In genomic region chr1:239744851-239745250, GRCh38 we compare ENCODE assay signal across 17 cellular contexts.
A peak's percentile ranks its signal among the peaks of the same experiment; 100 is the strongest.
DNase-seq lines count a peak whose midpoint lies in the region; ATAC-seq and TF ChIP-seq lines count a peak whose summit lies in the region.
"Had no signal": no experiment of that assay in that cellular context is flagged by ENCODE, and none has a peak within 500 bp of the region (broad histone marks: within the 10 kb centered on the region; RNA-seq: fewer than 3 reads in every experiment).

No MANE protein-coding gene starts in this region.

- H3K4me1 Mint-ChIP-seq in activated naive CD4-positive, alpha-beta T cell treated with anti-CD3 and anti-CD28 coated beads, Interleukin-2, amount 50 U/mL, for 24 hours = peaks cover 7% of the 10 kb centered on the region
- peaks cover 8% of the 10 kb centered on the region for H3K4me1 Mint-ChIP-seq in activated naive CD4-positive, alpha-beta T cell treated with anti-CD3 and anti-CD28 coated beads for 36 hours (ENCODE audit: low read depth)

- peaks cover 5% of the 10 kb centered on the region for H3K9me3 Mint-ChIP-seq in activated naive CD4-positive, alpha-beta T cell treated with anti-CD3 and anti-CD28 coated beads, Interleukin-2, amount 50 U/mL, for 24 hours
- H3K9me3 Mint-ChIP-seq in activated naive CD4-positive, alpha-beta T cell treated with anti-CD3 and anti-CD28 coated beads for 36 hours = no peaks in the 10 kb centered on the region

- H3K27me3 Mint-ChIP-seq in activated naive CD4-positive, alpha-beta T cell treated with anti-CD3 and anti-CD28 coated beads, Interleukin-2, amount 50 U/mL, for 24 hours = no peaks in the 10 kb centered on the region
- no peaks in the 10 kb centered on the region for H3K27me3 Mint-ChIP-seq in activated naive CD4-positive, alpha-beta T cell treated with anti-CD3 and anti-CD28 coated beads for 36 hours (ENCODE audit: low read depth)

- H3K27ac Mint-ChIP-seq in activated naive CD4-positive, alpha-beta T cell treated with anti-CD3 and anti-CD28 coated beads, Interleukin-2, amount 50 U/mL, for 24 hours = peak overlapping the region; percentile 36
- H3K27ac Mint-ChIP-seq in activated naive CD4-positive, alpha-beta T cell treated with anti-CD3 and anti-CD28 coated beads for 36 hours = no peak overlapping the region
- H3K27ac Mint-ChIP-seq: CD4-positive, CD25-positive, alpha-beta regulatory T cell had no signal

- no peak for DNase-seq in activated naive CD4-positive, alpha-beta T cell treated with anti-CD3 and anti-CD28 coated beads for 36 hours
- peak; percentile 13 for DNase-seq in NB4 (ENCODE audit: low read depth)
- peak; percentile 25 for DNase-seq in UCSD-AML1 (lab: John Stamatoyannopoulos, UW; ENCODE audit: unreplicated experiment)
- no peak for DNase-seq in SIG-M5 (lab: John Stamatoyannopoulos, UW)
- no peak for DNase-seq in NCI-H2171 treated with DMSO at 0.1 percent for 48 hours (lab: John Stamatoyannopoulos, UW)
- DNase-seq: ACHN; Calu3; CD4-positive, CD25-positive, alpha-beta regulatory T cell; DMS79; GM23248 had no signal

- no peak overlapping the region for H3K4me3 ChIP-seq in NB4 (ENCODE audit: low read depth, low read length)
- H3K4me3 ChIP-seq: BLaER1 treated with 17β-estradiol and CSF1 and Interleukin-3, amounts not matched to agents 10 nM and 100 nM; GM12878; GM23248 had no signal

- ATAC-seq in HG03280 (IDR thresholded peaks at IDR 0.05; ENCODE audit: unreplicated experiment) (no peak), HG02678 (IDR thresholded peaks at IDR 0.05; ENCODE audit: unreplicated experiment) (no peak)
- ATAC-seq: GM12878, HCT116, HepG2 had no signal

- no peak overlapping the region for H3K4me3 Mint-ChIP-seq in activated naive CD4-positive, alpha-beta T cell treated with anti-CD3 and anti-CD28 coated beads, Interleukin-2, amount 50 U/mL, for 24 hours
- H3K4me3 Mint-ChIP-seq in activated naive CD4-positive, alpha-beta T cell treated with anti-CD3 and anti-CD28 coated beads for 36 hours = no peak overlapping the region
- H3K4me3 Mint-ChIP-seq: CD4-positive, CD25-positive, alpha-beta regulatory T cell had no signal

- peaks cover 7% of the 10 kb centered on the region for H3K36me3 Mint-ChIP-seq in activated naive CD4-positive, alpha-beta T cell treated with anti-CD3 and anti-CD28 coated beads, Interleukin-2, amount 50 U/mL, for 24 hours
- no peaks in the 10 kb centered on the region for H3K36me3 Mint-ChIP-seq in activated naive CD4-positive, alpha-beta T cell treated with anti-CD3 and anti-CD28 coated beads for 36 hours (ENCODE audit: low read depth)

- CTCF ChIA-PET in activated naive CD4-positive, alpha-beta T cell treated with anti-CD3 and anti-CD28 coated beads for 36 hours (lab: Charles Lee) = no interaction called here

- TF ChIP-seq CTCF in NB4 (IDR thresholded peaks at IDR 0.05; ENCODE audit: low read depth, low read length) = no peak

- TF ChIP-seq POLR2A in NB4 (IDR thresholded peaks at IDR 0.05; ENCODE audit: extremely low read depth, insufficient read length) = no peak

- intact Hi-C loops in activated naive CD4-positive, alpha-beta T cell treated with anti-CD3 and anti-CD28 coated beads for 36 hours (cut with micrococcal nuclease) = no loop called here

Comparison
In these comparisons a context has a peak if more than half of its experiments do, and no peak if none do; other contexts are left out.
1. DNase-seq: peak in NB4 (single experiment) and UCSD-AML1 (single experiment); none in activated naive CD4-positive, alpha-beta T cell treated with anti-CD3 and anti-CD28 coated beads for 36 hours (single experiment), SIG-M5 (single experiment) and NCI-H2171 treated with DMSO at 0.1 percent for 48 hours (single experiment).